In genomic region chr1:226135059-226135651, GRCh38 we compare ENCODE assay signal across 11 cellular contexts. TPM values are rescaled to one million over a fixed set of nuclear protein-coding genes. Genes with fewer than 3 reads are reported as not detected.
DNase-seq lines count a peak whose midpoint lies in the region; ATAC-seq and TF ChIP-seq lines count a peak whose summit lies in the region.
"Had no signal": no experiment of that assay in that cellular context is flagged by ENCODE, and none has a peak within 500 bp of the region (broad histone marks: within the 10 kb centered on the region; RNA-seq: fewer than 3 reads in every experiment).

No MANE protein-coding gene starts in this region.

- H3K9ac ChIP-seq in muscle layer of colon (ENCODE audit: low read length), result no peak overlapping the region

- no peak overlapping the region for H3K4me3 Mint-ChIP-seq in activated naive CD4-positive, alpha-beta T cell treated with anti-CD3 and anti-CD28 coated beads, Interleukin-2, amount 10 ng/mL, durations not matched to agents 7 days and 5 days
- H3K4me3 Mint-ChIP-seq in natural killer cell (no peak overlapping the region), chondrocyte (ENCODE audit: unreplicated experiment) (no peak overlapping the region)

- CTCF ChIA-PET in activated naive CD4-positive, alpha-beta T cell treated with anti-CD3 and anti-CD28 coated beads, Interleukin-2, amount 10 ng/mL, durations not matched to agents 7 days and 5 days (lab: Charles Lee), result no interaction called here

- peak overlapping the region in 1 of 2 donors; percentile 41 for H3K4me3 ChIP-seq in muscle layer of colon (ENCODE audit: low read depth in 1 of 2, low read length in 2 of 2)
- H3K4me3 ChIP-seq: SK-N-MC had no signal

- peaks cover 18% of the 10 kb centered on the region for H3K27me3 Mint-ChIP-seq in activated naive CD4-positive, alpha-beta T cell treated with anti-CD3 and anti-CD28 coated beads, Interleukin-2, amount 10 ng/mL, durations not matched to agents 7 days and 5 days
- no peaks in the 10 kb centered on the region for H3K27me3 Mint-ChIP-seq in natural killer cell (ENCODE audit: low read depth in 2 of 2)
- no peaks in the 10 kb centered on the region for H3K27me3 Mint-ChIP-seq in chondrocyte (ENCODE audit: low read depth)

- no peaks in the 10 kb centered on the region for H3K27me3 ChIP-seq in muscle layer of colon (ENCODE audit: control insufficient read depth in 1 of 2, insufficient read depth in 2 of 2, low read length in 2 of 2)

- H3K9me3 ChIP-seq in muscle layer of colon (ENCODE audit: low read length), result no peaks in the 10 kb centered on the region

- H3K27ac Mint-ChIP-seq in activated naive CD4-positive, alpha-beta T cell treated with anti-CD3 and anti-CD28 coated beads, Interleukin-2, amount 10 ng/mL, durations not matched to agents 7 days and 5 days, result no peak overlapping the region
- H3K27ac Mint-ChIP-seq in natural killer cell (no peak overlapping the region), chondrocyte (ENCODE audit: unreplicated experiment) (no peak overlapping the region)

- H3K9me3 Mint-ChIP-seq in activated naive CD4-positive, alpha-beta T cell treated with anti-CD3 and anti-CD28 coated beads, Interleukin-2, amount 10 ng/mL, durations not matched to agents 7 days and 5 days, result no peaks in the 10 kb centered on the region
- H3K9me3 Mint-ChIP-seq in natural killer cell (no peaks in the 10 kb centered on the region), chondrocyte (ENCODE audit: low read depth) (peaks cover 4% of the 10 kb centered on the region)

- no peak for ATAC-seq in natural killer cell

- TF ChIP-seq CTCF in natural killer cell (IDR thresholded peaks at IDR 0.05) (no peak), chondrocyte (IDR thresholded peaks at IDR 0.05) (no peak)

- no peaks in the 10 kb centered on the region for H3K4me1 Mint-ChIP-seq in activated naive CD4-positive, alpha-beta T cell treated with anti-CD3 and anti-CD28 coated beads, Interleukin-2, amount 10 ng/mL, durations not matched to agents 7 days and 5 days
- H3K4me1 Mint-ChIP-seq in natural killer cell (no peaks in the 10 kb centered on the region), chondrocyte (ENCODE audit: low read depth) (peaks cover 2% of the 10 kb centered on the region)

- H3K4me1 ChIP-seq in muscle layer of colon (ENCODE audit: insufficient read depth, low read length), result peaks cover 15% of the 10 kb centered on the region

- intact Hi-C loops in natural killer cell (cut with micrococcal nuclease), result no loop called here

- no peaks in the 10 kb centered on the region for H3K36me3 Mint-ChIP-seq in activated naive CD4-positive, alpha-beta T cell treated with anti-CD3 and anti-CD28 coated beads, Interleukin-2, amount 10 ng/mL, durations not matched to agents 7 days and 5 days
- H3K36me3 Mint-ChIP-seq in natural killer cell, result no peaks in the 10 kb centered on the region
- no peaks in the 10 kb centered on the region for H3K36me3 Mint-ChIP-seq in chondrocyte (ENCODE audit: low read depth)

- H3K27ac ChIP-seq in muscle layer of colon (ENCODE audit: low read depth, low read length), result peak overlapping the region; percentile 61
- H3K27ac ChIP-seq: HL-60, SK-N-MC had no signal

- peak; percentile 91 for DNase-seq in DMS153 (lab: John Stamatoyannopoulos, UW)
- peak; percentile 83 for DNase-seq in NCI-H2196 treated with DMSO at 0.1 percent for 48 hours (lab: John Stamatoyannopoulos, UW; ENCODE audit: unreplicated experiment)
- peak; percentile 43 for DNase-seq in ecto neural progenitor cell (ENCODE audit: low spot score)
- no peak for DNase-seq in activated naive CD4-positive, alpha-beta T cell treated with anti-CD3 and anti-CD28 coated beads, Interleukin-2, amount 10 ng/mL, durations not matched to agents 7 days and 5 days
- DNase-seq in natural killer cell, result no peak
- no peak for DNase-seq in chondrocyte (ENCODE audit: low spot score)
- no peak for DNase-seq in NCI-H1436 (lab: John Stamatoyannopoulos, UW)
- DNase-seq: activated naive CD4-positive, alpha-beta T cell treated with Interleukin-2 at 50 U/mL for 16 hours had no signal

- H3K36me3 ChIP-seq in muscle layer of colon (ENCODE audit: insufficient read depth, low read length), result no peaks in the 10 kb centered on the region

RNA-seq across cellular contexts. Expression of gene ACBD3, which starts 51.4 kb away (rescaled TPM):
- 10 to 100 TPM; 26.9 to 33.3 (median 28.8) TPM for total RNA-seq in natural killer cell
- 67.0 to 71.6 TPM (median 67.0 TPM) in 3 replicates for total RNA-seq in chondrocyte

Comparison
In these comparisons a context has a peak if more than half of its experiments do, and no peak if none do; other contexts are left out.
1. DNase-seq: peak in DMS153 (single experiment), NCI-H2196 treated with DMSO at 0.1 percent for 48 hours (single experiment) and ecto neural progenitor cell (single experiment); none in activated naive CD4-positive, alpha-beta T cell treated with anti-CD3 and anti-CD28 coated beads, Interleukin-2, amount 10 ng/mL, durations not matched to agents 7 days and 5 days (single experiment), natural killer cell (single experiment), chondrocyte (single experiment) and NCI-H1436 (single experiment).